ENCODE assay signal across 1 cellular context in the genomic region with DNA sequence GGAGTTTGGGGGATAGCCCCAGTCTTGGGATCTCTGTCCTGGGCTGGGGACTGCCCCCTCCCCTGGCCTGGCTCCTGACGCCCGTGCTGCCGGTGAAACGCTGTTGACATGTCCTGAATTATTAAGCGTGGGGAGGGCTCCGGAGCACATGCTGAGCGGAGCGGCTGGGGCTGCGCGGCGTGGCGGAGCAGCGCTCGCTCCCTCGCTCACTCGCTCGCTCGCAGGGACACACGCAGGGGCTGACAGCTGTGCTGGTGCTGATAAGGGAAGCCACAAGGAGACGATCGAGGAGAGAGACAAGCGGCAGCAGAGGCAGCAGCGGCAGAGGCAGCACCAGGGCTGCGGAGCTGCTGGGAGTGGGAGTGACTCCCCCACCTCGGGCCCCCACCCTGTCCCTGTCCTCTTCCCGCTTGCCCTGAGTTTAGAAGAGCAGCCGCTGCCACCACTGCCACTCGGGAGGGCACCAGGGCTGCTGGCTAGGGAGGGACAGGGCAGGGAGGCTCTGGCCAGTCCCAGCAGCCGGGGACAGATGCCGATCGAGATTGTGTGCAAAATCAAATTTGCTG.
A peak's percentile ranks its signal among the peaks of the same experiment; 100 is the strongest.
TF ChIP-seq lines count a peak whose summit lies in the region.

A gene with protein sequence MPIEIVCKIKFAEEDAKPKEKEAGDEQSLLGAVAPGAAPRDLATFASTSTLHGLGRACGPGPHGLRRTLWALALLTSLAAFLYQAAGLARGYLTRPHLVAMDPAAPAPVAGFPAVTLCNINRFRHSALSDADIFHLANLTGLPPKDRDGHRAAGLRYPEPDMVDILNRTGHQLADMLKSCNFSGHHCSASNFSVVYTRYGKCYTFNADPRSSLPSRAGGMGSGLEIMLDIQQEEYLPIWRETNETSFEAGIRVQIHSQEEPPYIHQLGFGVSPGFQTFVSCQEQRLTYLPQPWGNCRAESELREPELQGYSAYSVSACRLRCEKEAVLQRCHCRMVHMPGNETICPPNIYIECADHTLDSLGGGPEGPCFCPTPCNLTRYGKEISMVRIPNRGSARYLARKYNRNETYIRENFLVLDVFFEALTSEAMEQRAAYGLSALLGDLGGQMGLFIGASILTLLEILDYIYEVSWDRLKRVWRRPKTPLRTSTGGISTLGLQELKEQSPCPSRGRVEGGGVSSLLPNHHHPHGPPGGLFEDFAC (plus strand): TSS at position 287 of the 566 bp plus-strand sequence. CDS start 243 bp downstream, at position 530.

TF ChIP-seq in K562, 482 proteins besides CTCF, POLR2A, EP300 and RAD21 (continued from another document and continues in another):
- TF ChIP-seq, protein P1, sequence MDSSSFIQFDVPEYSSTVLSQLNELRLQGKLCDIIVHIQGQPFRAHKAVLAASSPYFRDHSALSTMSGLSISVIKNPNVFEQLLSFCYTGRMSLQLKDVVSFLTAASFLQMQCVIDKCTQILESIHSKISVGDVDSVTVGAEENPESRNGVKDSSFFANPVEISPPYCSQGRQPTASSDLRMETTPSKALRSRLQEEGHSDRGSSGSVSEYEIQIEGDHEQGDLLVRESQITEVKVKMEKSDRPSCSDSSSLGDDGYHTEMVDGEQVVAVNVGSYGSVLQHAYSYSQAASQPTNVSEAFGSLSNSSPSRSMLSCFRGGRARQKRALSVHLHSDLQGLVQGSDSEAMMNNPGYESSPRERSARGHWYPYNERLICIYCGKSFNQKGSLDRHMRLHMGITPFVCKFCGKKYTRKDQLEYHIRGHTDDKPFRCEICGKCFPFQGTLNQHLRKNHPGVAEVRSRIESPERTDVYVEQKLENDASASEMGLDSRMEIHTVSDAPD (CRISPR knock-in tag; IDR thresholded peaks at IDR 0.05): no peak
- TF ChIP-seq GTF2E2 (tag; IDR thresholded peaks at IDR 0.05) (no peak), CBFA2T2 (conservative IDR thresholded peaks at IDR 0.05) (peak; percentile 94), MAFF (IDR thresholded peaks at IDR 0.05; ENCODE audit: low read length) (no peak), FOXP1 (CRISPR knock-in tag; IDR thresholded peaks at IDR 0.05) (no peak), ZNF12 (CRISPR knock-in tag; IDR thresholded peaks at IDR 0.05) (no peak), ZNF384 (IDR thresholded peaks at IDR 0.05; ENCODE audit: low read depth, low read length) (no peak), PPARD (CRISPR knock-in tag; IDR thresholded peaks at IDR 0.05) (no peak), BRD4 (IDR thresholded peaks at IDR 0.05) (no peak), MECOM (CRISPR knock-in tag; IDR thresholded peaks at IDR 0.05) (no peak), ZFP1 (CRISPR knock-in tag; IDR thresholded peaks at IDR 0.05) (no peak), ZNF175 (CRISPR knock-in tag; IDR thresholded peaks at IDR 0.05; ENCODE audit: low read depth) (0 out of 2 replicates have a peak, but pooled peaks have one; percentile 29), ZNF41 (CRISPR knock-in tag; conservative IDR thresholded peaks at IDR 0.05) (0 out of 2 replicates have a peak, but pooled peaks have one; percentile 39), NR2C2 (CRISPR knock-in tag; IDR thresholded peaks at IDR 0.05) (no peak), NR2C2 (tag; IDR thresholded peaks at IDR 0.05) (peak; percentile 48; the same call in 1 of the 2 replicates), POU5F1 (IDR thresholded peaks at IDR 0.05; ENCODE audit: borderline replicate concordance, low read depth, low read length, partially characterized antibody) (no peak), ZNF644 (tag; IDR thresholded peaks at IDR 0.05; ENCODE audit: low read depth) (peak; percentile 92), NR2F6 (CRISPR knock-in tag; IDR thresholded peaks at IDR 0.05) (no peak), MTA2 (IDR thresholded peaks at IDR 0.05; ENCODE audit: low read depth) (peak; percentile 92), ZNF785 (CRISPR knock-in tag; IDR thresholded peaks at IDR 0.05) (no peak), POLR3G (IDR thresholded peaks at IDR 0.05; ENCODE audit: extremely low read depth, insufficient read length, insufficient replicate concordance) (no peak), ZNF436 (CRISPR knock-in tag; IDR thresholded peaks at IDR 0.05) (no peak), HDAC8 (tag; IDR thresholded peaks at IDR 0.05) (no peak), ZNF57 (CRISPR knock-in tag; IDR thresholded peaks at IDR 0.05) (no peak), SAP30 (IDR thresholded peaks at IDR 0.05; ENCODE audit: borderline replicate concordance, insufficient read depth, low read depth, low read length, poor library complexity, severe bottlenecking) (peak; percentile 12), NR4A1 (CRISPR knock-in tag; IDR thresholded peaks at IDR 0.05) (no peak), NR4A1 (tag; IDR thresholded peaks at IDR 0.05) (peak; percentile 67), MYC (IDR thresholded peaks at IDR 0.05; ENCODE audit: low read depth, low read length) (peak; percentile 98), MYC (CRISPR knock-in tag; IDR thresholded peaks at IDR 0.05; ENCODE audit: borderline replicate concordance, low read depth) (no peak; the same call in 1 of the 2 replicates), IRF1 (CRISPR knock-in tag; IDR thresholded peaks at IDR 0.05; ENCODE audit: borderline replicate concordance) (no peak), MAX (CRISPR knock-in tag; IDR thresholded peaks at IDR 0.05) (peak; percentile 96), NFYB (IDR thresholded peaks at IDR 0.05; ENCODE audit: extremely low read depth, insufficient read length) (no peak), MYNN (IDR thresholded peaks at IDR 0.05) (peak; percentile 71), MYNN (CRISPR knock-in tag; IDR thresholded peaks at IDR 0.05) (no peak), TAL1 (IDR thresholded peaks at IDR 0.05) (peak; percentile 93), ZNF253 (CRISPR knock-in tag; conservative IDR thresholded peaks at IDR 0.05) (no peak)
- TF ChIP-seq, protein P2, sequence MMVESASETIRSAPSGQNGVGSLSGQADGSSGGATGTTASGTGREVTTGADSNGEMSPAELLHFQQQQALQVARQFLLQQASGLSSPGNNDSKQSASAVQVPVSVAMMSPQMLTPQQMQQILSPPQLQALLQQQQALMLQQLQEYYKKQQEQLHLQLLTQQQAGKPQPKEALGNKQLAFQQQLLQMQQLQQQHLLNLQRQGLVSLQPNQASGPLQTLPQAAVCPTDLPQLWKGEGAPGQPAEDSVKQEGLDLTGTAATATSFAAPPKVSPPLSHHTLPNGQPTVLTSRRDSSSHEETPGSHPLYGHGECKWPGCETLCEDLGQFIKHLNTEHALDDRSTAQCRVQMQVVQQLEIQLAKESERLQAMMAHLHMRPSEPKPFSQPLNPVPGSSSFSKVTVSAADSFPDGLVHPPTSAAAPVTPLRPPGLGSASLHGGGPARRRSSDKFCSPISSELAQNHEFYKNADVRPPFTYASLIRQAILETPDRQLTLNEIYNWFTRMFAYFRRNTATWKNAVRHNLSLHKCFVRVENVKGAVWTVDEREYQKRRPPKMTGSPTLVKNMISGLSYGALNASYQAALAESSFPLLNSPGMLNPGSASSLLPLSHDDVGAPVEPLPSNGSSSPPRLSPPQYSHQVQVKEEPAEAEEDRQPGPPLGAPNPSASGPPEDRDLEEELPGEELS (CRISPR knock-in tag; IDR thresholded peaks at IDR 0.05; ENCODE audit: borderline replicate concordance): no peak
- TF ChIP-seq, protein P3, sequence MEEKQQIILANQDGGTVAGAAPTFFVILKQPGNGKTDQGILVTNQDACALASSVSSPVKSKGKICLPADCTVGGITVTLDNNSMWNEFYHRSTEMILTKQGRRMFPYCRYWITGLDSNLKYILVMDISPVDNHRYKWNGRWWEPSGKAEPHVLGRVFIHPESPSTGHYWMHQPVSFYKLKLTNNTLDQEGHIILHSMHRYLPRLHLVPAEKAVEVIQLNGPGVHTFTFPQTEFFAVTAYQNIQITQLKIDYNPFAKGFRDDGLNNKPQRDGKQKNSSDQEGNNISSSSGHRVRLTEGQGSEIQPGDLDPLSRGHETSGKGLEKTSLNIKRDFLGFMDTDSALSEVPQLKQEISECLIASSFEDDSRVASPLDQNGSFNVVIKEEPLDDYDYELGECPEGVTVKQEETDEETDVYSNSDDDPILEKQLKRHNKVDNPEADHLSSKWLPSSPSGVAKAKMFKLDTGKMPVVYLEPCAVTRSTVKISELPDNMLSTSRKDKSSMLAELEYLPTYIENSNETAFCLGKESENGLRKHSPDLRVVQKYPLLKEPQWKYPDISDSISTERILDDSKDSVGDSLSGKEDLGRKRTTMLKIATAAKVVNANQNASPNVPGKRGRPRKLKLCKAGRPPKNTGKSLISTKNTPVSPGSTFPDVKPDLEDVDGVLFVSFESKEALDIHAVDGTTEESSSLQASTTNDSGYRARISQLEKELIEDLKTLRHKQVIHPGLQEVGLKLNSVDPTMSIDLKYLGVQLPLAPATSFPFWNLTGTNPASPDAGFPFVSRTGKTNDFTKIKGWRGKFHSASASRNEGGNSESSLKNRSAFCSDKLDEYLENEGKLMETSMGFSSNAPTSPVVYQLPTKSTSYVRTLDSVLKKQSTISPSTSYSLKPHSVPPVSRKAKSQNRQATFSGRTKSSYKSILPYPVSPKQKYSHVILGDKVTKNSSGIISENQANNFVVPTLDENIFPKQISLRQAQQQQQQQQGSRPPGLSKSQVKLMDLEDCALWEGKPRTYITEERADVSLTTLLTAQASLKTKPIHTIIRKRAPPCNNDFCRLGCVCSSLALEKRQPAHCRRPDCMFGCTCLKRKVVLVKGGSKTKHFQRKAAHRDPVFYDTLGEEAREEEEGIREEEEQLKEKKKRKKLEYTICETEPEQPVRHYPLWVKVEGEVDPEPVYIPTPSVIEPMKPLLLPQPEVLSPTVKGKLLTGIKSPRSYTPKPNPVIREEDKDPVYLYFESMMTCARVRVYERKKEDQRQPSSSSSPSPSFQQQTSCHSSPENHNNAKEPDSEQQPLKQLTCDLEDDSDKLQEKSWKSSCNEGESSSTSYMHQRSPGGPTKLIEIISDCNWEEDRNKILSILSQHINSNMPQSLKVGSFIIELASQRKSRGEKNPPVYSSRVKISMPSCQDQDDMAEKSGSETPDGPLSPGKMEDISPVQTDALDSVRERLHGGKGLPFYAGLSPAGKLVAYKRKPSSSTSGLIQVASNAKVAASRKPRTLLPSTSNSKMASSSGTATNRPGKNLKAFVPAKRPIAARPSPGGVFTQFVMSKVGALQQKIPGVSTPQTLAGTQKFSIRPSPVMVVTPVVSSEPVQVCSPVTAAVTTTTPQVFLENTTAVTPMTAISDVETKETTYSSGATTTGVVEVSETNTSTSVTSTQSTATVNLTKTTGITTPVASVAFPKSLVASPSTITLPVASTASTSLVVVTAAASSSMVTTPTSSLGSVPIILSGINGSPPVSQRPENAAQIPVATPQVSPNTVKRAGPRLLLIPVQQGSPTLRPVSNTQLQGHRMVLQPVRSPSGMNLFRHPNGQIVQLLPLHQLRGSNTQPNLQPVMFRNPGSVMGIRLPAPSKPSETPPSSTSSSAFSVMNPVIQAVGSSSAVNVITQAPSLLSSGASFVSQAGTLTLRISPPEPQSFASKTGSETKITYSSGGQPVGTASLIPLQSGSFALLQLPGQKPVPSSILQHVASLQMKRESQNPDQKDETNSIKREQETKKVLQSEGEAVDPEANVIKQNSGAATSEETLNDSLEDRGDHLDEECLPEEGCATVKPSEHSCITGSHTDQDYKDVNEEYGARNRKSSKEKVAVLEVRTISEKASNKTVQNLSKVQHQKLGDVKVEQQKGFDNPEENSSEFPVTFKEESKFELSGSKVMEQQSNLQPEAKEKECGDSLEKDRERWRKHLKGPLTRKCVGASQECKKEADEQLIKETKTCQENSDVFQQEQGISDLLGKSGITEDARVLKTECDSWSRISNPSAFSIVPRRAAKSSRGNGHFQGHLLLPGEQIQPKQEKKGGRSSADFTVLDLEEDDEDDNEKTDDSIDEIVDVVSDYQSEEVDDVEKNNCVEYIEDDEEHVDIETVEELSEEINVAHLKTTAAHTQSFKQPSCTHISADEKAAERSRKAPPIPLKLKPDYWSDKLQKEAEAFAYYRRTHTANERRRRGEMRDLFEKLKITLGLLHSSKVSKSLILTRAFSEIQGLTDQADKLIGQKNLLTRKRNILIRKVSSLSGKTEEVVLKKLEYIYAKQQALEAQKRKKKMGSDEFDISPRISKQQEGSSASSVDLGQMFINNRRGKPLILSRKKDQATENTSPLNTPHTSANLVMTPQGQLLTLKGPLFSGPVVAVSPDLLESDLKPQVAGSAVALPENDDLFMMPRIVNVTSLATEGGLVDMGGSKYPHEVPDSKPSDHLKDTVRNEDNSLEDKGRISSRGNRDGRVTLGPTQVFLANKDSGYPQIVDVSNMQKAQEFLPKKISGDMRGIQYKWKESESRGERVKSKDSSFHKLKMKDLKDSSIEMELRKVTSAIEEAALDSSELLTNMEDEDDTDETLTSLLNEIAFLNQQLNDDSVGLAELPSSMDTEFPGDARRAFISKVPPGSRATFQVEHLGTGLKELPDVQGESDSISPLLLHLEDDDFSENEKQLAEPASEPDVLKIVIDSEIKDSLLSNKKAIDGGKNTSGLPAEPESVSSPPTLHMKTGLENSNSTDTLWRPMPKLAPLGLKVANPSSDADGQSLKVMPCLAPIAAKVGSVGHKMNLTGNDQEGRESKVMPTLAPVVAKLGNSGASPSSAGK (IDR thresholded peaks at IDR 0.05): peak; percentile 88
- TF ChIP-seq, protein P4, sequence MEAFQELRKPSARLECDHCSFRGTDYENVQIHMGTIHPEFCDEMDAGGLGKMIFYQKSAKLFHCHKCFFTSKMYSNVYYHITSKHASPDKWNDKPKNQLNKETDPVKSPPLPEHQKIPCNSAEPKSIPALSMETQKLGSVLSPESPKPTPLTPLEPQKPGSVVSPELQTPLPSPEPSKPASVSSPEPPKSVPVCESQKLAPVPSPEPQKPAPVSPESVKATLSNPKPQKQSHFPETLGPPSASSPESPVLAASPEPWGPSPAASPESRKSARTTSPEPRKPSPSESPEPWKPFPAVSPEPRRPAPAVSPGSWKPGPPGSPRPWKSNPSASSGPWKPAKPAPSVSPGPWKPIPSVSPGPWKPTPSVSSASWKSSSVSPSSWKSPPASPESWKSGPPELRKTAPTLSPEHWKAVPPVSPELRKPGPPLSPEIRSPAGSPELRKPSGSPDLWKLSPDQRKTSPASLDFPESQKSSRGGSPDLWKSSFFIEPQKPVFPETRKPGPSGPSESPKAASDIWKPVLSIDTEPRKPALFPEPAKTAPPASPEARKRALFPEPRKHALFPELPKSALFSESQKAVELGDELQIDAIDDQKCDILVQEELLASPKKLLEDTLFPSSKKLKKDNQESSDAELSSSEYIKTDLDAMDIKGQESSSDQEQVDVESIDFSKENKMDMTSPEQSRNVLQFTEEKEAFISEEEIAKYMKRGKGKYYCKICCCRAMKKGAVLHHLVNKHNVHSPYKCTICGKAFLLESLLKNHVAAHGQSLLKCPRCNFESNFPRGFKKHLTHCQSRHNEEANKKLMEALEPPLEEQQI (IDR thresholded peaks at IDR 0.05): no peak
- TF ChIP-seq, protein P5, sequence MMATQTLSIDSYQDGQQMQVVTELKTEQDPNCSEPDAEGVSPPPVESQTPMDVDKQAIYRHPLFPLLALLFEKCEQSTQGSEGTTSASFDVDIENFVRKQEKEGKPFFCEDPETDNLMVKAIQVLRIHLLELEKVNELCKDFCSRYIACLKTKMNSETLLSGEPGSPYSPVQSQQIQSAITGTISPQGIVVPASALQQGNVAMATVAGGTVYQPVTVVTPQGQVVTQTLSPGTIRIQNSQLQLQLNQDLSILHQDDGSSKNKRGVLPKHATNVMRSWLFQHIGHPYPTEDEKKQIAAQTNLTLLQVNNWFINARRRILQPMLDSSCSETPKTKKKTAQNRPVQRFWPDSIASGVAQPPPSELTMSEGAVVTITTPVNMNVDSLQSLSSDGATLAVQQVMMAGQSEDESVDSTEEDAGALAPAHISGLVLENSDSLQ (IDR thresholded peaks at IDR 0.05): peak; percentile 74
